29 cellular contexts compared by ENCODE assay signal in genomic region chr3:145915787-145916186, GRCh38.
DNase-seq lines count a peak whose midpoint lies in the region; ATAC-seq, FAIRE-seq and TF ChIP-seq lines count a peak whose summit lies in the region.
"Had no signal": no experiment of that assay in that cellular context is flagged by ENCODE, and none has a peak within 500 bp of the region (broad histone marks: within the 10 kb centered on the region; RNA-seq: fewer than 3 reads in every experiment).

No MANE protein-coding gene starts in this region.

- no peak overlapping the region for H2BK120ac ChIP-seq in mesendoderm (ENCODE audit: low read depth, low read length)

- no peak for DNase-seq in HepG2 (ENCODE audit: low spot score)
- DNase-seq in right lobe of liver: no peak
- DNase-seq in HT-29 (ENCODE audit: low spot score): peak; percentile 38
- DNase-seq in Panc1 (ENCODE audit: low read depth, low spot score): no peak
- peak; percentile 19 for DNase-seq in mesendoderm
- DNase-seq in superior temporal gyrus (ENCODE audit: extremely low spot score): no peak
- DNase-seq in foreskin keratinocyte: no peak
- no peak for DNase-seq in frontal cortex (ENCODE audit: low spot score in 2 of 2)
- DNase-seq: C1 segment of cervical spinal cord; CD8-positive, alpha-beta memory T cell; DMS53; GF-D8; IMR-90; Karpas-422; MV-4-11; NCI-H1105 treated with DMSO at 0.1 percent for 48 hours; NCI-H2029 treated with DMSO at 0.1 percent for 48 hours; NCI-H2171; NCI-H345; NCI-H524 treated with DMSO at 0.1 percent for 48 hours; PC-9; SHP77 treated with DMSO at 0.1 percent for 48 hours; SW 1271 had no signal

- ATAC-seq in HepG2 (peak; percentile 32; the same call in 1 of the 3 replicates), right lobe of liver (no peak), Panc1 (no peak), foreskin keratinocyte (no peak)
- ATAC-seq: GM12878 had no signal

- POLR2A ChIA-PET in HepG2 (lab: Yijun Ruan, JAX) (no interaction called here), Panc1 (lab: Charles Lee) (no interaction called here)

- intact Hi-C loops in HepG2 (cut with micrococcal nuclease; ENCODE audit: unreplicated experiment) (no loop called here), right lobe of liver (cut with DNase I) (no loop called here), Panc1 (cut with micrococcal nuclease; ENCODE audit: unreplicated experiment) (no loop called here)

- H3K4me1 ChIP-seq in HepG2 (ENCODE audit: insufficient read depth, low read length) (no peaks in the 10 kb centered on the region), right lobe of liver (no peaks in the 10 kb centered on the region), Panc1 (ENCODE audit: control insufficient read depth, insufficient read depth, low read length) (no peaks in the 10 kb centered on the region), mesendoderm (ENCODE audit: control insufficient read depth, low read depth, low read length) (no peaks in the 10 kb centered on the region), foreskin keratinocyte (no peaks in the 10 kb centered on the region)

- 6% methylated on average over 3 of the region's 3 CpGs for WGBS in HepG2 (ENCODE audit: low lambda C conversion rate)
- 45% methylated on average over 3 of the region's 3 CpGs for WGBS in right lobe of liver (ENCODE audit: insufficient coverage, low coverage, low lambda C conversion rate, missing lambda C conversion rate)
- no CpG with 5 or more reads among the region's 3 CpGs for WGBS in mesendoderm (ENCODE audit: extremely low coverage, insufficient coverage, low lambda C conversion rate)

- H3K4me3 ChIP-seq in HepG2 (replicated peaks in 1 of 3; ENCODE audit: insufficient read depth in 1 of 3, low read depth in 2 of 3, low read length in 3 of 3) (no peak overlapping the region), right lobe of liver (no peak overlapping the region), Panc1 (ENCODE audit: low read depth in 2 of 2, low read length in 2 of 2) (no peak overlapping the region), mesendoderm (ENCODE audit: low read length) (no peak overlapping the region)
- H3K4me3 ChIP-seq: GM12878, PC-9, SK-N-MC had no signal

- TF ChIP-seq POLR2A in HepG2 (IDR thresholded peaks at IDR 0.05; ENCODE audit: insufficient read depth in 1 of 2, low read depth in 2 of 2, low read length in 2 of 2) (no peak), right lobe of liver (IDR thresholded peaks at IDR 0.05) (no peak)

- no peaks in the 10 kb centered on the region for H3K9me3 ChIP-seq in HepG2 (ENCODE audit: low read length)
- no peaks in the 10 kb centered on the region for H3K9me3 ChIP-seq in right lobe of liver
- no peaks in the 10 kb centered on the region for H3K9me3 ChIP-seq in Panc1 (ENCODE audit: control insufficient read depth, insufficient read depth, low read depth, low read length)

- no peak overlapping the region for H3K4me2 ChIP-seq in HepG2 (ENCODE audit: low read depth, low read length)
- H3K4me2 ChIP-seq in mesendoderm (ENCODE audit: low read length): no peak overlapping the region
- H3K4me2 ChIP-seq: PC-9 had no signal

- no peaks in the 10 kb centered on the region for H4K20me1 ChIP-seq in HepG2 (ENCODE audit: insufficient read depth, low read length)

- CTCF ChIA-PET in HepG2 (lab: Yijun Ruan, JAX; ENCODE audit: low intra/inter-chr PET ratio, low total read pairs) (no interaction called here), Panc1 (lab: Charles Lee) (no interaction called here)

- no peak overlapping the region for H3K23ac ChIP-seq in mesendoderm (ENCODE audit: low read length)

- H2AFZ ChIP-seq in HepG2 (ENCODE audit: low read length): no peak overlapping the region
- H2AFZ ChIP-seq: PC-9 had no signal

- no peak overlapping the region for H2BK5ac ChIP-seq in mesendoderm (ENCODE audit: low read length)

- FAIRE-seq in HepG2 (lab: Jason Lieb, UNC) (no peak), frontal cortex (lab: Jason Lieb, UNC) (no peak)
- FAIRE-seq: GM12878, H1 had no signal

- BruUV-seq in HepG2 (replicated peaks; lab: Mats Ljungman, UMichigan) (no TSS peak), Panc1 (replicated peaks; lab: Mats Ljungman, UMichigan) (no TSS peak)

- no peak overlapping the region for H2AK5ac ChIP-seq in mesendoderm (ENCODE audit: low read length)

- TF ChIP-seq RAD21 in HepG2 (CRISPR knock-in tag; IDR thresholded peaks at IDR 0.05): no peak

- H3K36me3 ChIP-seq in HepG2 (replicated peaks in 1 of 2; ENCODE audit: control insufficient read depth in 1 of 2, insufficient read depth in 2 of 2, low read length in 2 of 2): no peaks in the 10 kb centered on the region
- H3K36me3 ChIP-seq in right lobe of liver: no peaks in the 10 kb centered on the region
- H3K36me3 ChIP-seq in Panc1 (ENCODE audit: control insufficient read depth, insufficient read depth, low read length): no peaks in the 10 kb centered on the region
- no peaks in the 10 kb centered on the region for H3K36me3 ChIP-seq in mesendoderm (ENCODE audit: control insufficient read depth, insufficient read depth, low read length)

- H3K56ac ChIP-seq in mesendoderm (ENCODE audit: low read length): no peak overlapping the region

- no peaks in the 10 kb centered on the region for H3K79me2 ChIP-seq in HepG2 (ENCODE audit: insufficient read depth, low read length)
- H3K79me2 ChIP-seq in mesendoderm (ENCODE audit: control insufficient read depth, insufficient read depth, low read length): no peaks in the 10 kb centered on the region

- TF ChIP-seq EP300 in HepG2 (IDR thresholded peaks at IDR 0.05; ENCODE audit: low read depth in 2 of 2, low read length in 2 of 2): no peak
- TF ChIP-seq EP300 in HepG2 (CRISPR knock-in tag; IDR thresholded peaks at IDR 0.05; ENCODE audit: borderline replicate concordance): no peak

- H3K27me3 ChIP-seq in HepG2 (ENCODE audit: control insufficient read depth in 1 of 2, insufficient read depth in 2 of 2, low read length in 2 of 2): no peaks in the 10 kb centered on the region
- no peaks in the 10 kb centered on the region for H3K27me3 ChIP-seq in right lobe of liver
- H3K27me3 ChIP-seq in Panc1 (ENCODE audit: control insufficient read depth, insufficient read depth, low read length): no peaks in the 10 kb centered on the region
- no peaks in the 10 kb centered on the region for H3K27me3 ChIP-seq in mesendoderm (ENCODE audit: insufficient read depth, low read length, poor library complexity)
- no peaks in the 10 kb centered on the region for H3K27me3 ChIP-seq in foreskin keratinocyte

- no peak overlapping the region for H2BK15ac ChIP-seq in mesendoderm (replicated peaks; ENCODE audit: low read depth)

- H3K9ac ChIP-seq in HepG2 (ENCODE audit: insufficient read depth, low read depth, low read length): no peak overlapping the region
- H3K9ac ChIP-seq in mesendoderm (ENCODE audit: low read length): no peak overlapping the region

- H4K5ac ChIP-seq in mesendoderm (ENCODE audit: low read length): no peak overlapping the region

- H3K27ac ChIP-seq in HepG2 (ENCODE audit: extremely low read length, insufficient read depth, low read length) (no peak overlapping the region), right lobe of liver (no peak overlapping the region), Panc1 (ENCODE audit: low read length) (no peak overlapping the region), mesendoderm (ENCODE audit: low read depth, low read length) (no peak overlapping the region), foreskin keratinocyte (no peak overlapping the region)
- H3K27ac ChIP-seq: 22Rv1, HL-60, PC-9, RWPE1, SK-N-MC had no signal

- in situ Hi-C loops in HepG2 (cut with HindIII; ENCODE audit: extremely low pct_ligation_motif_present, low pct_unique_long_range_greater_than_20kb) (no loop called here), Panc1 (cut with HindIII; ENCODE audit: low pct_unique_long_range_greater_than_20kb, low sequenced_read_pairs) (no loop called here)

- no peak overlapping the region for H4K8ac ChIP-seq in mesendoderm (ENCODE audit: low read depth, low read length)

- H3K4ac ChIP-seq in mesendoderm (ENCODE audit: low read depth, low read length): no peak overlapping the region

- H3K18ac ChIP-seq in mesendoderm (ENCODE audit: low read length): no peak overlapping the region

- TF ChIP-seq CTCF in HepG2 (CRISPR knock-in tag; IDR thresholded peaks at IDR 0.05): no peak
- TF ChIP-seq CTCF in right lobe of liver (IDR thresholded peaks at IDR 0.05): no peak
- TF ChIP-seq CTCF in Panc1 (IDR thresholded peaks at IDR 0.05): peak; percentile 13; the same call in 1 of the 2 replicates
- TF ChIP-seq CTCF in foreskin keratinocyte (conservative IDR thresholded peaks at IDR 0.05): no peak

- H3K79me1 ChIP-seq in mesendoderm (ENCODE audit: low read length): no peaks in the 10 kb centered on the region

TF ChIP-seq in HepG2, 621 proteins besides CTCF, POLR2A, EP300 and RAD21 (continues in another document):
- TF ChIP-seq HMGA1 (CRISPR knock-in tag; conservative IDR thresholded peaks at IDR 0.05) (no peak), ZSCAN9 (CRISPR knock-in tag; IDR thresholded peaks at IDR 0.05; ENCODE audit: borderline replicate concordance) (no peak), ZNF281 (CRISPR knock-in tag; IDR thresholded peaks at IDR 0.05; ENCODE audit: borderline replicate concordance) (no peak), MYPOP (CRISPR knock-in tag; IDR thresholded peaks at IDR 0.05) (no peak)

Comparison
In these comparisons a context has a peak if more than half of its experiments do, and no peak if none do; other contexts are left out.
1. DNase-seq: peak in HT-29 (single experiment) and mesendoderm (single experiment); none in HepG2 (single experiment), right lobe of liver (0 of 3), Panc1 (single experiment), superior temporal gyrus (single experiment), foreskin keratinocyte (0 of 2) and frontal cortex (0 of 2).